In genomic region chr10:71766717-71767419, GRCh38 we compare ENCODE assay signal across 8 cellular contexts. TPM values are rescaled to one million over a fixed set of nuclear protein-coding genes. Genes with fewer than 3 reads are reported as not detected.
DNase-seq lines count a peak whose midpoint lies in the region; ATAC-seq and TF ChIP-seq lines count a peak whose summit lies in the region.

No MANE protein-coding gene starts in this region.

- H3K36me3 ChIP-seq in body of pancreas (replicated peaks in 1 of 2; ENCODE audit: insufficient read depth in 1 of 2, low read depth in 2 of 2) (no peaks in the 10 kb centered on the region), Karpas-422 (ENCODE audit: insufficient read depth, low read length) (no peaks in the 10 kb centered on the region)

- H3K27me3 ChIP-seq in body of pancreas (no peaks in the 10 kb centered on the region), Karpas-422 (ENCODE audit: low read length) (no peaks in the 10 kb centered on the region)

- H3K9me3 ChIP-seq in body of pancreas, result no peaks in the 10 kb centered on the region
- no peaks in the 10 kb centered on the region for H3K9me3 ChIP-seq in Karpas-422 (ENCODE audit: low read length)

- H3K4me1 ChIP-seq in body of pancreas (peaks cover 47% of the 10 kb centered on the region), Karpas-422 (ENCODE audit: low read length) (peaks cover 14% of the 10 kb centered on the region)

- H3K27ac ChIP-seq in body of pancreas (peak overlapping the region; percentile 25 to 79 (median 58)), substantia nigra (ENCODE audit: low read depth, low read length, poor library complexity, severe bottlenecking) (peak overlapping the region; percentile 11), Karpas-422 (ENCODE audit: low read length) (no peak overlapping the region)

- intact Hi-C loops in body of pancreas (cut with DNase I) (no loop called here), left colon (cut with DNase I, micrococcal nuclease) (no loop called here)

- no peak for TF ChIP-seq POLR2A in body of pancreas (IDR thresholded peaks at IDR 0.05)

- no peak overlapping the region for H3K4me2 ChIP-seq in Karpas-422 (ENCODE audit: low read depth, low read length, poor library complexity, severe bottlenecking)

- no peak overlapping the region for H2AFZ ChIP-seq in Karpas-422 (ENCODE audit: low read length)

- H3K4me3 ChIP-seq in body of pancreas (no peak overlapping the region), Karpas-422 (ENCODE audit: low read length) (no peak overlapping the region)

- 47% methylated on average over 6 to 10 of the region's 10 CpGs for WGBS in body of pancreas, 2 donors

- TF ChIP-seq CTCF in AG09319 (IDR thresholded peaks at IDR 0.05; ENCODE audit: low read depth, low read length) (no peak), body of pancreas (IDR thresholded peaks at IDR 0.05) (no peak)

- DNase-seq in AG09319 (ENCODE audit: extremely low read depth, low read depth) (peak; percentile 90), HuH-7 (ENCODE audit: low spot score) (peak; percentile 73), body of pancreas (peak; percentile 45 to 69 (median 57)), left colon (peak; percentile 92 to 98), substantia nigra (lab: John Stamatoyannopoulos, UW) (no peak), NCI-H2196 (lab: John Stamatoyannopoulos, UW; ENCODE audit: unreplicated experiment) (no peak), anterior cingulate cortex (lab: John Stamatoyannopoulos, UW) (no peak), Karpas-422 (no peak)

- H3K9ac ChIP-seq in Karpas-422 (ENCODE audit: low read length), result no peak overlapping the region

- no peaks in the 10 kb centered on the region for H4K20me1 ChIP-seq in Karpas-422 (ENCODE audit: insufficient read depth, low read depth, low read length)

- no peaks in the 10 kb centered on the region for H3K9me2 ChIP-seq in Karpas-422 (replicated peaks; ENCODE audit: insufficient read depth, low read length)

- peak; percentile 67 for ATAC-seq in body of pancreas
- ATAC-seq in left colon, result peak; percentile 87

- no peaks in the 10 kb centered on the region for H3K79me2 ChIP-seq in Karpas-422 (ENCODE audit: low read length)

RNA-seq across cellular contexts. Expression of gene VSIR, which starts 6.5 kb away (rescaled TPM):
- 10 to 100 TPM; 14.8 to 17.1 TPM for total RNA-seq in body of pancreas
- 10 to 100 TPM; 50.5 to 76.7 TPM for total RNA-seq in left colon
- total RNA-seq in Karpas-422 (2014; rRNA removed; shearing (Covaris generic); ENCODE audit: low replicate concordance), result 0.07 and 1.8 TPM in 2 replicates

RNA-seq across cellular contexts. Expression of gene C10orf105, which starts 47.3 kb away (rescaled TPM):
- total RNA-seq in body of pancreas (not detected), left colon (under 1 TPM in 1 of 2 donors, not detected in 1; 0.08 TPM)
- not detected in 2 replicates for total RNA-seq in Karpas-422 (2014; rRNA removed; shearing (Covaris generic); ENCODE audit: low replicate concordance)

Comparison
In these comparisons a context has a peak if more than half of its experiments do, and no peak if none do; other contexts are left out.
1. DNase-seq: peak in AG09319 (single experiment), HuH-7 (single experiment), body of pancreas (4 of 4) and left colon (2 of 2); none in substantia nigra (0 of 49), NCI-H2196 (single experiment), anterior cingulate cortex (0 of 58) and Karpas-422 (single experiment).